ENCODE assay signal across 1 cellular context in the genomic region with DNA sequence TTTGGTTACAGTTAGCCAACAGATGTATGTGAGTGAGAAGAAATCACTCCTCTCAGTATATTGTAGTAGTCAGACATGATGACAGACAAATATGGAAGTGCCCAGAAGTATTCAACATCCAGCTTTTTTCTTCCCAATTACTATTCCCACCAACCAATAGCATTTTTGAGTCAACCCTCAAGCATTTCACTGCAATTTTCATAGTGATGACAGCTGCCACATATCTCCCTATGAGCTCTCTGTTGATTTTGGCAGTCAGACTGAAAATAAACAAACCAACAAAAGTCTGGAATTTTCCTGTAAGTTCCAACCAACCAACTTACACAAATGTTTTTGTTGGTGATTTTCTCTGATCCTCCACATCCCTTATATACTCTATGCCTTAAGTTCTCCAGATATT.
TF ChIP-seq lines count a peak whose summit lies in the region.

No MANE protein-coding gene starts in this region.

TF ChIP-seq in IMR-90, 13 proteins besides CTCF, POLR2A, EP300 and RAD21:
- no peak for TF ChIP-seq BHLHE40 (IDR thresholded peaks at IDR 0.05; ENCODE audit: low read depth, low read length)
- no peak for TF ChIP-seq SMC3 (IDR thresholded peaks at IDR 0.05; ENCODE audit: low read depth, low read length)
- no peak for TF ChIP-seq MAZ (IDR thresholded peaks at IDR 0.05; ENCODE audit: borderline replicate concordance, low read depth, low read length)
- TF ChIP-seq NFE2L2 (IDR thresholded peaks at IDR 0.05; ENCODE audit: low read depth, low read length): no peak
- TF ChIP-seq FOS (IDR thresholded peaks at IDR 0.05; ENCODE audit: low read depth, low read length): no peak
- TF ChIP-seq MXI1 (IDR thresholded peaks at IDR 0.05; ENCODE audit: borderline replicate concordance, low read depth, low read length): no peak
- TF ChIP-seq RFX5 (IDR thresholded peaks at IDR 0.05; ENCODE audit: low read depth, low read length): no peak
- no peak for TF ChIP-seq MAFK (IDR thresholded peaks at IDR 0.05; ENCODE audit: low read depth, low read length)
- no peak for TF ChIP-seq RCOR1 (IDR thresholded peaks at IDR 0.05; ENCODE audit: insufficient replicate concordance, low read length)
- no peak for TF ChIP-seq CEBPB (IDR thresholded peaks at IDR 0.05; ENCODE audit: low read depth, low read length)
- TF ChIP-seq, protein P1, sequence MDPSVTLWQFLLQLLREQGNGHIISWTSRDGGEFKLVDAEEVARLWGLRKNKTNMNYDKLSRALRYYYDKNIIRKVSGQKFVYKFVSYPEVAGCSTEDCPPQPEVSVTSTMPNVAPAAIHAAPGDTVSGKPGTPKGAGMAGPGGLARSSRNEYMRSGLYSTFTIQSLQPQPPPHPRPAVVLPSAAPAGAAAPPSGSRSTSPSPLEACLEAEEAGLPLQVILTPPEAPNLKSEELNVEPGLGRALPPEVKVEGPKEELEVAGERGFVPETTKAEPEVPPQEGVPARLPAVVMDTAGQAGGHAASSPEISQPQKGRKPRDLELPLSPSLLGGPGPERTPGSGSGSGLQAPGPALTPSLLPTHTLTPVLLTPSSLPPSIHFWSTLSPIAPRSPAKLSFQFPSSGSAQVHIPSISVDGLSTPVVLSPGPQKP (IDR thresholded peaks at IDR 0.05; ENCODE audit: borderline replicate concordance, low read depth, low read length): no peak
- TF ChIP-seq, protein P2, sequence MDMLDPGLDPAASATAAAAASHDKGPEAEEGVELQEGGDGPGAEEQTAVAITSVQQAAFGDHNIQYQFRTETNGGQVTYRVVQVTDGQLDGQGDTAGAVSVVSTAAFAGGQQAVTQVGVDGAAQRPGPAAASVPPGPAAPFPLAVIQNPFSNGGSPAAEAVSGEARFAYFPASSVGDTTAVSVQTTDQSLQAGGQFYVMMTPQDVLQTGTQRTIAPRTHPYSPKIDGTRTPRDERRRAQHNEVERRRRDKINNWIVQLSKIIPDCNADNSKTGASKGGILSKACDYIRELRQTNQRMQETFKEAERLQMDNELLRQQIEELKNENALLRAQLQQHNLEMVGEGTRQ (IDR thresholded peaks at IDR 0.05; ENCODE audit: low read depth, low read length): no peak
- TF ChIP-seq CHD1 (IDR thresholded peaks at IDR 0.05; ENCODE audit: low read depth, low read length): no peak
